13 cellular contexts compared by ENCODE assay signal in the genomic region with DNA sequence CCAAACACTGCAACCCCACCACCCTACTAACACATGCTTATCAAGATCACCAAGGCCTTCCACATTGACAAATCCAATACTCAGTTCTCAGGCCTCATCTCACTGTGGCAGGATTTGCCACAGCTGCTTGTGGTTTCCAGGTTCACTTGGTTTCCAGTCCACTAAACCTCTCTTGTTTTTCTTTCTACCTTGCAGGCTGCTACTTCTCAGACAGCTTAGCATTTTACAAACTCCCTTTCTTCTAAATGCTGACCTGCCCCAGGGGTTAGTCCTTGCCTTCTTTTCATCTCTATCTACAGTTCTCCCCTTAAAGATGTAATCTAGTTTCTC.
DNase-seq lines count a peak whose midpoint lies in the region; ATAC-seq and TF ChIP-seq lines count a peak whose summit lies in the region.
"Had no signal": no experiment of that assay in that cellular context is flagged by ENCODE, and none has a peak within 500 bp of the region (broad histone marks: within the 10 kb centered on the region; RNA-seq: fewer than 3 reads in every experiment).

No MANE protein-coding gene starts in this region.

- no peak for TF ChIP-seq CTCF in astrocyte of the cerebellum (IDR thresholded peaks at IDR 0.05; ENCODE audit: low read depth, low read length, missing control alignments)
- no peak for TF ChIP-seq CTCF in body of pancreas (IDR thresholded peaks at IDR 0.05)

- DNase-seq in astrocyte of the cerebellum (ENCODE audit: low read depth) (peak; percentile 40), renal cortical epithelial cell (ENCODE audit: low read depth) (peak; percentile 90), pons (ENCODE audit: low spot score) (no peak), hypothalamus (lab: John Stamatoyannopoulos, UW) (no peak), body of pancreas (no peak)
- DNase-seq: activated CD4-positive, alpha-beta T cell treated with anti-CD3 and anti-CD28 coated beads for 1 hour; NCI-H146; psoas muscle; RPMI8226 had no signal

- no peaks in the 10 kb centered on the region for H3K9me3 ChIP-seq in body of pancreas
- H3K9me3 ChIP-seq: psoas muscle had no signal

- peaks cover 48% of the 10 kb centered on the region for H3K4me1 ChIP-seq in body of pancreas
- H3K4me1 ChIP-seq: psoas muscle had no signal

- TF ChIP-seq POLR2A in body of pancreas (IDR thresholded peaks at IDR 0.05), result no peak

- peak overlapping the region in 2 of 4 donors; percentile 3 to 78 for H3K27ac ChIP-seq in body of pancreas
- H3K27ac ChIP-seq: psoas muscle had no signal

- no peaks in the 10 kb centered on the region for H3K36me3 ChIP-seq in body of pancreas (replicated peaks in 1 of 2; ENCODE audit: insufficient read depth in 1 of 2, low read depth in 2 of 2)

- intact Hi-C loops in body of pancreas (cut with DNase I), result no loop called here

- H3K27me3 ChIP-seq in body of pancreas, result no peaks in the 10 kb centered on the region

- peak; percentile 57 for ATAC-seq in GM19043 (IDR thresholded peaks at IDR 0.05; ENCODE audit: low read depth, unreplicated experiment)
- ATAC-seq in HG03342 (IDR thresholded peaks at IDR 0.05; ENCODE audit: unreplicated experiment), result peak; percentile 65
- no peak for ATAC-seq in HG03108 (IDR thresholded peaks at IDR 0.05; ENCODE audit: unreplicated experiment)
- ATAC-seq in body of pancreas, result no peak
- ATAC-seq: activated naive CD4-positive, alpha-beta T cell treated with anti-CD3 and anti-CD28 coated beads, Interleukin-2, amount 50 U/mL, for 72 hours; psoas muscle had no signal

- no peak overlapping the region for H3K4me3 ChIP-seq in astrocyte of the cerebellum (ENCODE audit: low read depth, low read length)
- no peak overlapping the region for H3K4me3 ChIP-seq in body of pancreas
- H3K4me3 ChIP-seq: psoas muscle had no signal

- in situ Hi-C loops in astrocyte of the cerebellum (cut with HindIII; ENCODE audit: low sequenced_read_pairs), result no loop called here

Comparison
In these comparisons a context has a peak if more than half of its experiments do, and no peak if none do; other contexts are left out.
1. ATAC-seq: peak in GM19043 (single experiment) and HG03342 (single experiment); none in HG03108 (single experiment) and body of pancreas (single experiment).
2. DNase-seq: peak in astrocyte of the cerebellum (single experiment) and renal cortical epithelial cell (single experiment); none in pons (single experiment), hypothalamus (0 of 51) and body of pancreas (0 of 4).